In genomic region chr1:36419158-36419557, GRCh38 we compare ENCODE assay signal across 23 cellular contexts. TPM values are rescaled to one million over a fixed set of nuclear protein-coding genes. Genes with fewer than 3 reads are reported as not detected.
"Had no signal": no experiment of that assay in that cellular context is flagged by ENCODE, and none has a peak within 500 bp of the region (broad histone marks: within the 10 kb centered on the region; RNA-seq: fewer than 3 reads in every experiment).

No MANE protein-coding gene starts in this region.

- H3K36me3 Mint-ChIP-seq: activated naive CD8-positive, alpha-beta T cell treated with anti-CD3 and anti-CD28 coated beads, Interleukin-2, amount 10 ng/mL, durations not matched to agents 7 days and 5 days; naive thymus-derived CD4-positive, alpha-beta T cell had no signal

- H3K9me3 ChIP-seq: esophagus squamous epithelium, heart left ventricle, tibial nerve had no signal

- H3K27ac ChIP-seq: esophagus squamous epithelium, heart left ventricle had no signal

- ATAC-seq: left colon; naive thymus-derived CD4-positive, alpha-beta T cell; stimulated activated naive CD8-positive, alpha-beta T cell treated with anti-CD3 and anti-CD28 coated beads, Interleukin-15, Interleukin-2, amounts not matched to agents 100 U/mL and 50 U/mL, for 24 hours had no signal

- H3K27ac Mint-ChIP-seq: activated B cell treated with CpG ODN at 0.5 μM for 24 hours; activated naive CD4-positive, alpha-beta T cell treated with anti-CD3 and anti-CD28 coated beads for 36 hours; activated naive CD8-positive, alpha-beta T cell treated with anti-CD3 and anti-CD28 coated beads, Interleukin-2, amount 10 ng/mL, durations not matched to agents 7 days and 5 days; endodermal cell had no signal

- H3K27me3 ChIP-seq: esophagus squamous epithelium, heart left ventricle, tibial nerve had no signal

- H3K4me3 ChIP-seq: esophagus squamous epithelium, heart left ventricle, lung, tibial nerve had no signal

- H3K9me3 Mint-ChIP-seq: activated B cell treated with CpG ODN at 0.5 μM for 24 hours; activated naive CD4-positive, alpha-beta T cell treated with anti-CD3 and anti-CD28 coated beads for 36 hours; activated naive CD8-positive, alpha-beta T cell treated with anti-CD3 and anti-CD28 coated beads, Interleukin-2, amount 10 ng/mL, durations not matched to agents 7 days and 5 days; naive thymus-derived CD4-positive, alpha-beta T cell; neural crest cell had no signal

- H3K4me3 Mint-ChIP-seq: activated B cell treated with CpG ODN at 0.5 μM for 24 hours; activated naive CD4-positive, alpha-beta T cell treated with anti-CD3 and anti-CD28 coated beads for 36 hours; activated naive CD8-positive, alpha-beta T cell treated with anti-CD3 and anti-CD28 coated beads, Interleukin-2, amount 10 ng/mL, durations not matched to agents 7 days and 5 days; endodermal cell; neural crest cell had no signal

- H3K27me3 Mint-ChIP-seq: activated B cell treated with CpG ODN at 0.5 μM for 24 hours; activated naive CD8-positive, alpha-beta T cell treated with anti-CD3 and anti-CD28 coated beads, Interleukin-2, amount 10 ng/mL, durations not matched to agents 7 days and 5 days; naive thymus-derived CD4-positive, alpha-beta T cell had no signal

- DNase-seq: activated B cell treated with CpG ODN at 0.5 μM for 24 hours; activated CD4-positive, alpha-beta T cell treated with anti-CD3 and anti-CD28 coated beads for 4 hours; activated CD4-positive, alpha-beta T cell treated with anti-CD3 and anti-CD28 coated beads, Interleukin-2, amount 50 U/mL, for 48 hours; activated effector memory CD4-positive, alpha-beta T cell treated with Interleukin-2 at 50 U/mL for 16 hours; activated naive CD4-positive, alpha-beta T cell treated with anti-CD3 and anti-CD28 coated beads for 36 hours; activated naive CD8-positive, alpha-beta T cell treated with anti-CD3 and anti-CD28 coated beads, Interleukin-2, amount 10 ng/mL, durations not matched to agents 7 days and 5 days; activated T-cell treated with anti-CD3 and anti-CD28 coated beads, Interleukin-2, amount 50 U/mL, for 48 hours; amygdala; cortex of kidney; endodermal cell; esophagus squamous epithelium; heart left ventricle; islet precursor cell; left colon; naive thymus-derived CD4-positive, alpha-beta T cell; retina; stimulated activated CD4-positive, alpha-beta T cell treated with anti-CD3 and anti-CD28 coated beads, Interleukin-4, amount 100 ng/mL, for 24 hours; stimulated activated naive CD8-positive, alpha-beta T cell treated with anti-CD3 and anti-CD28 coated beads, Interleukin-15, Interleukin-2, amounts not matched to agents 100 U/mL and 50 U/mL, for 24 hours; T1000 had no signal

RNA-seq across cellular contexts. Expression of gene OSCP1, which starts 31.1 kb away (rescaled TPM):
- total RNA-seq: T-helper 1 cell treated with Interleukin-12 subunit alpha and Interleukin-12 subunit beta and Interleukin-4 antibody, amounts not matched to agents 30 ng/mL and 1 ng/mL, for 36 hours had no signal
